ENCODE assay signal across 16 cellular contexts in genomic region chr10:132273966-132274365, GRCh38. TPM values are rescaled to one million over a fixed set of nuclear protein-coding genes. Genes with fewer than 3 reads are reported as not detected.
DNase-seq lines count a peak whose midpoint lies in the region; ATAC-seq, FAIRE-seq and TF ChIP-seq lines count a peak whose summit lies in the region.
"Had no signal": no experiment of that assay in that cellular context is flagged by ENCODE, and none has a peak within 500 bp of the region (broad histone marks: within the 10 kb centered on the region; RNA-seq: fewer than 3 reads in every experiment).

No MANE protein-coding gene starts in this region.

- H3K4me1 ChIP-seq in IMR-90 (ENCODE audit: control insufficient read depth, insufficient read depth, low read length): peaks cover 5% of the 10 kb centered on the region; the same call in 1 of the 2 replicates
- peaks cover 0 to 6% of the 10 kb centered on the region in 2 donors for H3K4me1 ChIP-seq in kidney (ENCODE audit: control insufficient read depth in 1 of 2, insufficient read depth in 1 of 2, low read depth in 1 of 2, low read length in 2 of 2)

- TF ChIP-seq CTCF in IMR-90 (conservative IDR thresholded peaks at IDR 0.05; ENCODE audit: low read depth, low read length) (no peak), kidney (IDR thresholded peaks at IDR 0.05; ENCODE audit: borderline replicate concordance, extremely low read depth, insufficient read depth) (no peak), RWPE1 (conservative IDR thresholded peaks at IDR 0.05; ENCODE audit: low read depth) (no peak)

- H3K4me3 ChIP-seq in IMR-90 (ENCODE audit: insufficient read depth, low read depth, low read length) (no peak overlapping the region), kidney (ENCODE audit: low read length in 2 of 2) (no peak overlapping the region)
- H3K4me3 ChIP-seq: BLaER1 had no signal

- no peak overlapping the region for H3K56ac ChIP-seq in IMR-90 (ENCODE audit: extremely low read depth, insufficient read depth, low read length)

- no peak overlapping the region for H3K4me2 ChIP-seq in IMR-90 (ENCODE audit: low read depth, low read length)
- H3K4me2 ChIP-seq: BLaER1 had no signal

- H4K20me1 ChIP-seq in IMR-90 (ENCODE audit: insufficient read depth, low read length): peaks cover 2% of the 10 kb centered on the region; the same call in 1 of the 2 replicates

- no peak overlapping the region for H3K14ac ChIP-seq in IMR-90 (replicated peaks; ENCODE audit: low read depth, low read length)

- no peaks in the 10 kb centered on the region for H3K79me1 ChIP-seq in IMR-90 (ENCODE audit: low read depth in 1 of 2, low read length in 2 of 2)

- H3K27me3 ChIP-seq in IMR-90 (ENCODE audit: control insufficient read depth, insufficient read depth, low read length): peaks cover 8% of the 10 kb centered on the region
- H3K27me3 ChIP-seq: BLaER1 had no signal

- H3K9me1 ChIP-seq in IMR-90 (ENCODE audit: insufficient read depth, low read length): no peaks in the 10 kb centered on the region

- no peak overlapping the region for H2BK15ac ChIP-seq in IMR-90 (ENCODE audit: low read depth, low read length)

- in situ Hi-C loops in IMR-90 (cut with MboI; ENCODE audit: low sequenced_read_pairs): no loop called here

- no peak overlapping the region for H2AK9ac ChIP-seq in IMR-90 (replicated peaks; ENCODE audit: low read depth, low read length, poor library complexity)

- no peak for TF ChIP-seq POLR2A in IMR-90 (IDR thresholded peaks at IDR 0.05; ENCODE audit: low read depth, low read length)

- WGBS in IMR-90 (ENCODE audit: extremely low coverage in 2 of 2, insufficient read length in 1 of 2), 2 experiments: 75% methylated on average over 4 of the region's 11 CpGs; no CpG with 5 or more reads in 1 of the 2 experiments

- H3K9me3 ChIP-seq in IMR-90 (ENCODE audit: control insufficient read depth, insufficient read depth, low read length): no peaks in the 10 kb centered on the region
- H3K9me3 ChIP-seq in kidney (ENCODE audit: control insufficient read depth in 1 of 2, low read length in 2 of 2): no peaks in the 10 kb centered on the region
- H3K9me3 ChIP-seq: BLaER1 had no signal

- DNase-seq in Right ventricle myocardium inferior (ENCODE audit: missing footprints) (peak; percentile 61), left cardiac atrium (no peak), IMR-90 (no peak), kidney (peak; percentile 59), posterior vena cava (ENCODE audit: low spot score) (peak; percentile 34), SKM-1 treated with dmso at 0.1 percent for 144 hours (lab: John Stamatoyannopoulos, UW; ENCODE audit: unreplicated experiment) (no peak), NCI-H146 treated with DMSO at 0.1 percent for 48 hours (lab: John Stamatoyannopoulos, UW; ENCODE audit: unreplicated experiment) (no peak), RWPE1 (ENCODE audit: low spot score) (no peak)
- DNase-seq: 8988T; Calu3; CD8-positive, alpha-beta T cell; DMS79 treated with DMSO at 0.1 percent for 48 hours; GF-D8; H9 had no signal

- no peak overlapping the region for H2BK5ac ChIP-seq in IMR-90 (ENCODE audit: low read depth, low read length, poor library complexity, severe bottlenecking)

- no peak overlapping the region for H4K8ac ChIP-seq in IMR-90 (ENCODE audit: low read depth in 2 of 2, low read length in 2 of 2)

- H3K9ac ChIP-seq in IMR-90 (ENCODE audit: low read depth, low read length): no peak overlapping the region
- H3K9ac ChIP-seq in kidney (ENCODE audit: low read length in 2 of 2): no peak overlapping the region
- H3K9ac ChIP-seq: BLaER1 had no signal

- no peak overlapping the region for H3K18ac ChIP-seq in IMR-90 (ENCODE audit: low read depth, low read length)

- POLR2A ChIA-PET in IMR-90 (lab: Charles Lee; ENCODE audit: unreplicated experiment) (no interaction called here), RWPE1 (lab: Yijun Ruan, JAX; ENCODE audit: low non-redundant PET) (no interaction called here)

- peak overlapping the region; percentile 4 for H2AFZ ChIP-seq in IMR-90 (replicated peaks; ENCODE audit: low read length, poor library complexity)

- H3K36me3 ChIP-seq in IMR-90 (ENCODE audit: control insufficient read depth, insufficient read depth, low read length): no peaks in the 10 kb centered on the region
- H3K36me3 ChIP-seq in kidney (ENCODE audit: control insufficient read depth in 1 of 2, insufficient read depth in 2 of 2, low read length in 2 of 2): no peaks in the 10 kb centered on the region
- H3K36me3 ChIP-seq: BLaER1 had no signal

- H4K91ac ChIP-seq in IMR-90 (ENCODE audit: insufficient read depth, low read depth, low read length): no peak overlapping the region

- ATAC-seq in Right ventricle myocardium inferior (no peak), left cardiac atrium (no peak), IMR-90 (ENCODE audit: low read depth) (no peak)
- ATAC-seq: CD8-positive, alpha-beta T cell had no signal

- dilution Hi-C loops in IMR-90 (cut with HindIII; ENCODE audit: low sequenced_read_pairs, unreplicated experiment): no loop called here

- no TSS peak for BruUV-seq in IMR-90 (replicated peaks; lab: Mats Ljungman, UMichigan)

- no peak overlapping the region for H3K27ac ChIP-seq in IMR-90 (ENCODE audit: insufficient read depth, low read length)
- no peak overlapping the region for H3K27ac ChIP-seq in kidney (ENCODE audit: low read depth in 2 of 2, low read length in 2 of 2)
- H3K27ac ChIP-seq in RWPE1: no peak overlapping the region
- H3K27ac ChIP-seq: BLaER1 had no signal

- H3K4ac ChIP-seq in IMR-90 (ENCODE audit: low read depth, low read length): no peak overlapping the region

- H2BK120ac ChIP-seq in IMR-90 (ENCODE audit: low read depth, low read length): no peak overlapping the region

- H4K5ac ChIP-seq in IMR-90 (ENCODE audit: low read depth, low read length): no peak overlapping the region

- H2AK5ac ChIP-seq in IMR-90 (ENCODE audit: low read depth, low read length): no peak overlapping the region

- FAIRE-seq in kidney (lab: Jason Lieb, UNC): no peak
- FAIRE-seq: H1 had no signal

- CTCF ChIA-PET in IMR-90 (lab: Yijun Ruan, JAX) (no interaction called here), RWPE1 (lab: Yijun Ruan, JAX) (no interaction called here)

- intact Hi-C loops in Right ventricle myocardium inferior (cut with DNase I) (no loop called here), left cardiac atrium (cut with DNase I) (no loop called here), IMR-90 (cut with micrococcal nuclease) (loop anchor here (5.0 kb wide), 1 partner anchor 33 kb away; the partner anchor contains the start of gene STK32C), kidney (cut with DNase I) (no loop called here), posterior vena cava (cut with DNase I) (no loop called here)

- TF ChIP-seq RAD21 in IMR-90 (IDR thresholded peaks at IDR 0.05; ENCODE audit: low read length): no peak

- H2BK20ac ChIP-seq in IMR-90 (ENCODE audit: low read depth, low read length): no peak overlapping the region

- H3K23ac ChIP-seq in IMR-90 (ENCODE audit: low read depth, low read length): no peak overlapping the region

TF ChIP-seq in IMR-90, 13 proteins besides CTCF, POLR2A, EP300 and RAD21 (continues in another document):
- TF ChIP-seq MXI1 (IDR thresholded peaks at IDR 0.05; ENCODE audit: borderline replicate concordance, low read depth, low read length) (no peak), CHD1 (IDR thresholded peaks at IDR 0.05; ENCODE audit: low read depth, low read length) (no peak), MAFK (IDR thresholded peaks at IDR 0.05; ENCODE audit: low read depth, low read length) (no peak), USF2 (IDR thresholded peaks at IDR 0.05; ENCODE audit: low read depth, low read length) (no peak), BHLHE40 (IDR thresholded peaks at IDR 0.05; ENCODE audit: low read depth, low read length) (no peak), NFE2L2 (IDR thresholded peaks at IDR 0.05; ENCODE audit: low read depth, low read length) (no peak), ELK1 (IDR thresholded peaks at IDR 0.05; ENCODE audit: borderline replicate concordance, low read depth, low read length) (no peak), FOS (IDR thresholded peaks at IDR 0.05; ENCODE audit: low read depth, low read length) (no peak), RFX5 (IDR thresholded peaks at IDR 0.05; ENCODE audit: low read depth, low read length) (no peak), RCOR1 (IDR thresholded peaks at IDR 0.05; ENCODE audit: insufficient replicate concordance, low read length) (no peak), MAZ (IDR thresholded peaks at IDR 0.05; ENCODE audit: borderline replicate concordance, low read depth, low read length) (no peak), SMC3 (IDR thresholded peaks at IDR 0.05; ENCODE audit: low read depth, low read length) (no peak)

RNA-seq across cellular contexts. Expression of gene STK32C, which starts 33.8 kb away (rescaled TPM):
- total RNA-seq in Right ventricle myocardium inferior (7.0 TPM), left cardiac atrium (1 to 10 TPM; 6.1 to 6.6 TPM), IMR-90 (2012; rRNA removed) (5.0 TPM in 2 replicates), kidney (14.4 TPM), posterior vena cava (1 to 10 TPM; 6.3 to 9.7 TPM)
- polyA plus RNA-seq in IMR-90 (2012; rRNA removed) (8.3 and 9.0 TPM in 2 replicates), kidney (ENCODE audit: insufficient read depth, low read depth, low replicate concordance) (11.6 TPM)
- 10.5 and 10.6 TPM in 2 replicates for polyA plus RNA-seq in IMR-90 (2012; cell fraction: cytosol; rRNA removed)
- polyA plus RNA-seq in IMR-90 (2012; cell fraction: nucleus; rRNA removed; ENCODE audit: low replicate concordance): 5.9 and 10.3 TPM in 2 replicates

RNA-seq across cellular contexts. Expression of gene LRRC27, which starts 58.0 kb away (rescaled TPM):
- total RNA-seq in Right ventricle myocardium inferior: 4.2 TPM
- total RNA-seq in left cardiac atrium: 1 to 10 TPM; 3.7 to 4.4 TPM
- 3.6 and 3.8 TPM in 2 replicates for total RNA-seq in IMR-90 (2012; rRNA removed)
- 5.0 and 5.3 TPM in 2 replicates for polyA plus RNA-seq in IMR-90 (2012; rRNA removed)
- 2.7 and 5.5 TPM in 2 replicates for polyA plus RNA-seq in IMR-90 (2012; cell fraction: cytosol; rRNA removed)
- 30.8 and 31.9 TPM in 2 replicates for polyA plus RNA-seq in IMR-90 (2012; cell fraction: nucleus; rRNA removed; ENCODE audit: low replicate concordance)
- 14.6 TPM for total RNA-seq in kidney
- 14.4 TPM for polyA plus RNA-seq in kidney (ENCODE audit: insufficient read depth, low read depth, low replicate concordance)
- total RNA-seq in posterior vena cava: 1 to 10 TPM; 4.7 to 6.5 TPM

Comparison
In these comparisons a context has a peak if more than half of its experiments do, and no peak if none do; other contexts are left out.
1. DNase-seq: peak in Right ventricle myocardium inferior (single experiment), kidney (single experiment) and posterior vena cava (single experiment); none in left cardiac atrium (single experiment), IMR-90 (single experiment), SKM-1 treated with dmso at 0.1 percent for 144 hours (single experiment), NCI-H146 treated with DMSO at 0.1 percent for 48 hours (single experiment) and RWPE1 (single experiment).